In genomic region chr10:106511917-106512316, GRCh38 we compare ENCODE assay signal across 35 cellular contexts.
"Had no signal": no experiment of that assay in that cellular context is flagged by ENCODE, and none has a peak within 500 bp of the region (broad histone marks: within the 10 kb centered on the region; RNA-seq: fewer than 3 reads in every experiment).

No MANE protein-coding gene starts in this region.

- H3K9me3 ChIP-seq: MG63 had no signal

- H3K36me3 ChIP-seq: MG63 had no signal

- H3K27me3 ChIP-seq: MG63 had no signal

- H3K4me3 ChIP-seq: MG63 had no signal

- DNase-seq: Karpas-422, Kasumi-1, MG63, MM.1S, MV-4-11, NCI-H1048, NCI-H1092, NCI-H1092 treated with DMSO at 0.1 percent for 48 hours, NCI-H1105, NCI-H1105 treated with DMSO at 0.1 percent for 48 hours, NCI-H1417, NCI-H1417 treated with DMSO at 0.1 percent for 48 hours, NCI-H1436, NCI-H1436 treated with DMSO at 0.1 percent for 48 hours, NCI-H146, NCI-H1694, NCI-H1694 treated with DMSO at 0.1 percent for 48 hours, NCI-H187, NCI-H187 treated with DMSO at 0.1 percent for 48 hours, NCI-H1930, NCI-H2029, NCI-H2029 treated with DMSO at 0.1 percent for 48 hours, NCI-H2081, NCI-H2081 treated with DMSO at 0.1 percent for 48 hours, NCI-H2107, NCI-H2171, NCI-H2171 treated with DMSO at 0.1 percent for 48 hours, NCI-H2227 treated with DMSO at 0.1 percent for 48 hours, NCI-H226, NCI-H345, NCI-H446, NCI-H446 treated with DMSO at 0.1 percent for 48 hours, NCI-H510A, NCI-H510A treated with DMSO at 0.1 percent for 48 hours, NCI-H524 had no signal
